ENCODE assay signal across 18 cellular contexts in genomic region chr12:70459786-70460185, GRCh38.
DNase-seq lines count a peak whose midpoint lies in the region; ATAC-seq and TF ChIP-seq lines count a peak whose summit lies in the region.
"Had no signal": no experiment of that assay in that cellular context is flagged by ENCODE, and none has a peak within 500 bp of the region (broad histone marks: within the 10 kb centered on the region; RNA-seq: fewer than 3 reads in every experiment).

No MANE protein-coding gene starts in this region.

- peak; percentile 21 for DNase-seq in GM12865 (ENCODE audit: low read depth)
- DNase-seq in MV-4-11 (lab: John Stamatoyannopoulos, UW), result peak; percentile 87
- DNase-seq in activated gamma-delta T cell (lab: John Stamatoyannopoulos, UW), result no peak
- no peak for DNase-seq in MM.1S
- DNase-seq in CD4-positive, alpha-beta T cell, result no peak
- no peak for DNase-seq in T1000 (lab: John Stamatoyannopoulos, UW)
- DNase-seq: activated CD4-positive, CD25-positive, alpha-beta regulatory T cell; activated naive CD4-positive, alpha-beta T cell treated with anti-CD3 and anti-CD28 coated beads for 36 hours; CD4-positive, alpha-beta memory T cell; cortex of kidney; immature natural killer cell; NCI-H187; NCI-H510A treated with DMSO at 0.1 percent for 48 hours; nephron progenitor cell; Peyer's patch had no signal

- no peak overlapping the region for H3K4me3 ChIP-seq in GM12865 (ENCODE audit: low read depth, low read length)
- no peak overlapping the region for H3K4me3 ChIP-seq in MM.1S (ENCODE audit: low read length)
- H3K4me3 ChIP-seq: Peyer's patch, thoracic aorta had no signal

- H2AFZ ChIP-seq in MM.1S (ENCODE audit: low read length), result no peak overlapping the region

- H3F3A ChIP-seq in MM.1S (ENCODE audit: insufficient read depth, low read length), result no peaks in the 10 kb centered on the region

- H3K27me3 Mint-ChIP-seq in CD4-positive, alpha-beta T cell, result peaks cover 22% of the 10 kb centered on the region

- no peaks in the 10 kb centered on the region for H3K9me2 ChIP-seq in MM.1S (replicated peaks; ENCODE audit: insufficient read depth, low read length)

- no peaks in the 10 kb centered on the region for H4K20me1 ChIP-seq in MM.1S (ENCODE audit: insufficient read depth, low read length)

- H3K36me3 Mint-ChIP-seq in CD4-positive, alpha-beta T cell (ENCODE audit: low read depth), result no peaks in the 10 kb centered on the region

- H3K4me1 ChIP-seq in MM.1S (ENCODE audit: low read length), result no peaks in the 10 kb centered on the region
- H3K4me1 ChIP-seq: Peyer's patch had no signal

- intact Hi-C loops in CD4-positive, alpha-beta T cell (cut with DNase I, micrococcal nuclease), result no loop called here

- no peaks in the 10 kb centered on the region for H3K36me3 ChIP-seq in MM.1S (replicated peaks; ENCODE audit: insufficient read depth, low read length)
- H3K36me3 ChIP-seq: Peyer's patch, thoracic aorta had no signal

- H3K9ac ChIP-seq in MM.1S (ENCODE audit: low read length), result no peak overlapping the region

- no peaks in the 10 kb centered on the region for H3K4me1 Mint-ChIP-seq in CD4-positive, alpha-beta T cell (ENCODE audit: low read depth)
- H3K4me1 Mint-ChIP-seq: CD4-positive, alpha-beta memory T cell; immature natural killer cell; nephron progenitor cell had no signal

- no peak overlapping the region for H3K27ac ChIP-seq in MM.1S (ENCODE audit: low read length)
- H3K27ac ChIP-seq in CD4-positive, alpha-beta T cell (ENCODE audit: low read depth, low read length), result no peak overlapping the region
- H3K27ac ChIP-seq: Peyer's patch, thoracic aorta had no signal

- H3K9me3 ChIP-seq in MM.1S (replicated peaks; ENCODE audit: insufficient read depth, low read length), result 0 out of 2 replicates have a peak, but pooled peaks cover 3% of the 10 kb centered on the region
- H3K9me3 ChIP-seq in CD4-positive, alpha-beta T cell (ENCODE audit: control insufficient read depth, low read length), result peaks cover 9% of the 10 kb centered on the region

- POLR2A ChIA-PET in CD4-positive, alpha-beta T cell (lab: Charles Lee), result no interaction called here

- TF ChIP-seq CTCF in GM12865 (IDR thresholded peaks at IDR 0.05; ENCODE audit: insufficient read depth, low read depth, low read length, missing control alignments) (no peak), MM.1S (IDR thresholded peaks at IDR 0.05; ENCODE audit: low read length) (no peak)
- no peak for TF ChIP-seq CTCF in CD4-positive, alpha-beta T cell (IDR thresholded peaks at IDR 0.05)

- H3K27me3 ChIP-seq in MM.1S (replicated peaks; ENCODE audit: insufficient read depth, low read length), result no peaks in the 10 kb centered on the region
- no peaks in the 10 kb centered on the region for H3K27me3 ChIP-seq in CD4-positive, alpha-beta T cell (ENCODE audit: control insufficient read depth, insufficient read depth, low read length)
- H3K27me3 ChIP-seq: Peyer's patch had no signal

- CTCF ChIA-PET in CD4-positive, alpha-beta T cell (lab: Charles Lee), result no interaction called here

- peaks cover 12% of the 10 kb centered on the region for H3K9me3 Mint-ChIP-seq in CD4-positive, alpha-beta T cell

- H3K4me3 Mint-ChIP-seq in CD4-positive, alpha-beta T cell, result no peak overlapping the region
- H3K4me3 Mint-ChIP-seq: activated naive CD4-positive, alpha-beta T cell treated with anti-CD3 and anti-CD28 coated beads for 36 hours; CD4-positive, alpha-beta memory T cell; immature natural killer cell; nephron progenitor cell had no signal

- H3K27ac Mint-ChIP-seq in CD4-positive, alpha-beta T cell, result no peak overlapping the region
- H3K27ac Mint-ChIP-seq: activated naive CD4-positive, alpha-beta T cell treated with anti-CD3 and anti-CD28 coated beads for 36 hours; CD4-positive, alpha-beta memory T cell; immature natural killer cell; nephron progenitor cell had no signal

- no peaks in the 10 kb centered on the region for H3K79me2 ChIP-seq in MM.1S (ENCODE audit: low read length)

- H3K4me2 ChIP-seq in MM.1S (ENCODE audit: low read depth, low read length), result no peak overlapping the region

- ATAC-seq in GM19468 (IDR thresholded peaks at IDR 0.05; ENCODE audit: extremely low read depth, unreplicated experiment) (peak; percentile 60), HG03066 (IDR thresholded peaks at IDR 0.05; ENCODE audit: low read depth, unreplicated experiment) (peak; percentile 58)
- no peak for ATAC-seq in CD4-positive, alpha-beta T cell (ENCODE audit: poor library complexity)

Comparison
In these comparisons a context has a peak if more than half of its experiments do, and no peak if none do; other contexts are left out.
1. DNase-seq: peak in GM12865 (single experiment) and MV-4-11 (single experiment); none in activated gamma-delta T cell (single experiment), MM.1S (single experiment), CD4-positive, alpha-beta T cell (0 of 10) and T1000 (single experiment).